1 cellular context compared by ENCODE assay signal in genomic region chr11:87331273-87331672, GRCh38.
TF ChIP-seq lines count a peak whose summit lies in the region.

No MANE protein-coding gene starts in this region.

TF ChIP-seq in GM23338, 12 proteins besides CTCF, POLR2A, EP300 and RAD21 (continued from another document):
- no peak for TF ChIP-seq ZNF462 (CRISPR knock-in tag; IDR thresholded peaks at IDR 0.05)
- TF ChIP-seq CREB1 (CRISPR knock-in tag; IDR thresholded peaks at IDR 0.05; ENCODE audit: low read depth): no peak
- no peak for TF ChIP-seq ZNF331 (CRISPR knock-in tag; IDR thresholded peaks at IDR 0.05; ENCODE audit: low read depth)
TF ChIP-seq in GM23338: peak in this region for 0.
